In genomic region chr12:6183689-6184441, GRCh38 we compare ENCODE assay signal across 3 cellular contexts.
TF ChIP-seq lines count a peak whose summit lies in the region.

No MANE protein-coding gene starts in this region.

TF ChIP-seq in SK-N-SH treated with all-trans-retinoic acid at 6 μM for 48 hours, 23 proteins besides CTCF, POLR2A, EP300 and RAD21 (continued from another document):
- TF ChIP-seq ZC3H10 (CRISPR knock-in tag; IDR thresholded peaks at IDR 0.05) (no peak), TOX (CRISPR knock-in tag; IDR thresholded peaks at IDR 0.05; ENCODE audit: borderline replicate concordance) (no peak), TCF4 (CRISPR knock-in tag; IDR thresholded peaks at IDR 0.05; ENCODE audit: borderline replicate concordance) (no peak), PATZ1 (CRISPR knock-in tag; IDR thresholded peaks at IDR 0.05; ENCODE audit: borderline replicate concordance) (no peak), GLIS3 (CRISPR knock-in tag; IDR thresholded peaks at IDR 0.05) (no peak), ZNF8 (CRISPR knock-in tag; IDR thresholded peaks at IDR 0.05) (no peak), PPARA (CRISPR knock-in tag; IDR thresholded peaks at IDR 0.05; ENCODE audit: borderline replicate concordance) (no peak), BACH2 (CRISPR knock-in tag; IDR thresholded peaks at IDR 0.05; ENCODE audit: borderline replicate concordance) (no peak), POU6F1 (CRISPR knock-in tag; IDR thresholded peaks at IDR 0.05; ENCODE audit: borderline replicate concordance, low read depth) (no peak), CSDC2 (CRISPR knock-in tag; IDR thresholded peaks at IDR 0.05) (no peak), CREB5 (CRISPR knock-in tag; IDR thresholded peaks at IDR 0.05; ENCODE audit: low read depth) (no peak), ARNTL (CRISPR knock-in tag; IDR thresholded peaks at IDR 0.05; ENCODE audit: borderline replicate concordance, low read depth) (no peak), SNAI2 (CRISPR knock-in tag; IDR thresholded peaks at IDR 0.05) (no peak), ZNF70 (CRISPR knock-in tag; IDR thresholded peaks at IDR 0.05) (no peak)
TF ChIP-seq in SK-N-SH treated with all-trans-retinoic acid at 6 μM for 48 hours: peak in this region for 0.

TF ChIP-seq in SK-N-SH, 30 proteins besides CTCF, POLR2A, EP300 and RAD21 (continued from another document):
- no peak for TF ChIP-seq USF1 (IDR thresholded peaks at IDR 0.05; ENCODE audit: borderline replicate concordance, low read depth)
- TF ChIP-seq TCF12 (IDR thresholded peaks at IDR 0.05) = no peak
- no peak for TF ChIP-seq EZH2phosphoT487 (IDR thresholded peaks at IDR 0.05; ENCODE audit: borderline replicate concordance, low read depth)
- TF ChIP-seq MEF2A (IDR thresholded peaks at IDR 0.05; ENCODE audit: borderline replicate concordance, low read depth) = no peak
- TF ChIP-seq POLR2AphosphoS5 (IDR thresholded peaks at IDR 0.05; ENCODE audit: low read depth, low read length) = no peak
- no peak for TF ChIP-seq MAX (IDR thresholded peaks at IDR 0.05; ENCODE audit: low read depth)
- no peak for TF ChIP-seq FOXM1 (IDR thresholded peaks at IDR 0.05; ENCODE audit: low read depth)
- TF ChIP-seq ZBTB33 (IDR thresholded peaks at IDR 0.05; ENCODE audit: borderline replicate concordance, low read depth) = no peak
- TF ChIP-seq RCOR1 (IDR thresholded peaks at IDR 0.05; ENCODE audit: low read length) = no peak
- TF ChIP-seq TAF1 (IDR thresholded peaks at IDR 0.05; ENCODE audit: borderline replicate concordance, low read depth, low read length) = no peak
- TF ChIP-seq REST (IDR thresholded peaks at IDR 0.05; ENCODE audit: low read depth, low read length) = no peak
- TF ChIP-seq TEAD4 (IDR thresholded peaks at IDR 0.05; ENCODE audit: borderline replicate concordance, insufficient read depth) = no peak
- TF ChIP-seq SIN3A (IDR thresholded peaks at IDR 0.05; ENCODE audit: borderline replicate concordance, low read depth, low read length) = no peak
- no peak for TF ChIP-seq FOXJ3 (CRISPR knock-in tag; IDR thresholded peaks at IDR 0.05)
- no peak for TF ChIP-seq IRF3 (IDR thresholded peaks at IDR 0.05; ENCODE audit: low read depth, low read length)

TF ChIP-seq in endothelial cell of umbilical vein, 7 proteins besides CTCF, POLR2A, EP300 and RAD21 (continued from another document):
- TF ChIP-seq JUN (IDR thresholded peaks at IDR 0.05; ENCODE audit: borderline replicate concordance, insufficient read depth, insufficient read length, low read depth) = no peak
- TF ChIP-seq MAX (IDR thresholded peaks at IDR 0.05; ENCODE audit: insufficient read depth, insufficient read length) = no peak
TF ChIP-seq in endothelial cell of umbilical vein: peak in this region for 0.
